27 cellular contexts compared by ENCODE assay signal in the genomic region with DNA sequence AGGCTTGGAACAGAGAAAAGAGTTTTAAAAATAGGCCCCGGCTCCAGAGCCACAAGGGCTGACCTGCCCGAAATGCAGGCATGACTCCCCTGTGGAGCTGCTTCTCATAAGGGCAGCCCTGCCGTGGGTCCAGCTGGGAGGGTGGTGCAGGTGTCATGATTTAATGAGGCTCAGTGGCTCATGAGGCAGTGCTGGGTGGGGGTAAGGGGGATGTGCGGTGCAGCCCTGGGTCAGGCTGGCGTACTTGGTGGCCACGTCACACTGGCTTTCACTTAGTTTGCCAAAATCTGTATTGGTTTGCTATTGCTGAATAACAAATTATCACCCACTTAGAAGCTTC. TPM values are rescaled to one million over a fixed set of nuclear protein-coding genes. Genes with fewer than 3 reads are reported as not detected.
"Had no signal": no experiment of that assay in that cellular context is flagged by ENCODE, and none has a peak within 500 bp of the region (broad histone marks: within the 10 kb centered on the region; RNA-seq: fewer than 3 reads in every experiment).

No MANE protein-coding gene starts in this region.

- DNase-seq: activated CD4-positive, alpha-beta T cell treated with anti-CD3 and anti-CD28 coated beads, Interleukin-2, amount 50 U/mL, for 1 hour; activated naive CD4-positive, alpha-beta T cell treated with anti-CD3 and anti-CD28 coated beads, Interleukin-2, amount 50 U/mL, for 16 hours; brain microvascular endothelial cell; cortex of kidney; effector CD4-positive, alpha-beta T cell; heart left ventricle; lower lobe of right lung; nucleus accumbens; psoas muscle; stimulated activated CD4-positive, alpha-beta T cell treated with anti-CD3 and anti-CD28 coated beads, Interleukin-15, amount 100 ng/mL, for 24 hours; stimulated activated CD4-positive, alpha-beta T cell treated with anti-CD3 and anti-CD28 coated beads, Interleukin-2, amount 100 ng/mL, for 48 hours; T1000 had no signal

- H3K36me3 Mint-ChIP-seq: type B pancreatic cell had no signal

- H3K4me1 ChIP-seq: esophagus muscularis mucosa, gastroesophageal sphincter, heart left ventricle, lower lobe of right lung, psoas muscle, suprapubic skin had no signal

- H3K4me3 Mint-ChIP-seq: activated T-helper 17 cell treated with anti-CD3 and anti-CD28 coated beads, Interleukin-2, amount 50 U/mL, for 72 hours; central memory CD8-positive, alpha-beta T cell; nephron; stimulated activated naive CD8-positive, alpha-beta T cell treated with anti-CD3 and anti-CD28 coated beads, Interleukin-15, Interleukin-2, amounts not matched to agents 100 ng/mL and 50 ng/mL, for 24 hours; type B pancreatic cell had no signal

- H3K4me3 ChIP-seq: esophagus muscularis mucosa, gastroesophageal sphincter, heart left ventricle, lower lobe of right lung, psoas muscle, skin epidermis, suprapubic skin had no signal

- H3K27ac Mint-ChIP-seq: activated T-helper 17 cell treated with anti-CD3 and anti-CD28 coated beads, Interleukin-2, amount 50 U/mL, for 72 hours; nephron; stimulated activated naive CD8-positive, alpha-beta T cell treated with anti-CD3 and anti-CD28 coated beads, Interleukin-15, Interleukin-2, amounts not matched to agents 100 ng/mL and 50 ng/mL, for 24 hours; type B pancreatic cell had no signal

- H3K9me3 ChIP-seq: esophagus muscularis mucosa, lower lobe of right lung, psoas muscle, suprapubic skin had no signal

- H3K9me3 Mint-ChIP-seq: activated T-helper 17 cell treated with anti-CD3 and anti-CD28 coated beads, Interleukin-2, amount 50 U/mL, for 72 hours; central memory CD8-positive, alpha-beta T cell; stimulated activated naive CD8-positive, alpha-beta T cell treated with anti-CD3 and anti-CD28 coated beads, Interleukin-15, Interleukin-2, amounts not matched to agents 100 ng/mL and 50 ng/mL, for 24 hours; type B pancreatic cell had no signal

- H3K27ac ChIP-seq: brain microvascular endothelial cell, esophagus muscularis mucosa, gastroesophageal sphincter, heart left ventricle, lower lobe of right lung, psoas muscle, skin epidermis, suprapubic skin had no signal

- H3K36me3 ChIP-seq: brain microvascular endothelial cell, esophagus muscularis mucosa, gastroesophageal sphincter, heart left ventricle, lower lobe of right lung, suprapubic skin had no signal

- H3K27me3 ChIP-seq: brain microvascular endothelial cell, suprapubic skin had no signal

- H3K4me1 Mint-ChIP-seq: activated T-helper 17 cell treated with anti-CD3 and anti-CD28 coated beads, Interleukin-2, amount 50 U/mL, for 72 hours; central memory CD8-positive, alpha-beta T cell; nephron had no signal

- ATAC-seq: activated CD4-positive, CD25-positive, alpha-beta regulatory T cell treated with anti-CD3 and anti-CD28 coated beads, Interleukin-2, amount 50 U/mL, for 24 hours; activated T-helper 17 cell treated with anti-CD3 and anti-CD28 coated beads, Interleukin-2, amount 50 U/mL, for 72 hours; gastroesophageal sphincter; heart left ventricle; psoas muscle; right cardiac atrium had no signal

RNA-seq across cellular contexts. Expression of a gene that starts 33.6 kb away (rescaled TPM):
- total RNA-seq: psoas muscle had no signal
- polyA plus RNA-seq: aorta had no signal

RNA-seq across cellular contexts. Expression of a gene that starts 42.6 kb away (rescaled TPM):
- total RNA-seq: activated CD8-positive, alpha-beta memory T cell treated with anti-CD3 and anti-CD28 coated beads for 36 hours; activated T-helper 17 cell treated with anti-CD3 and anti-CD28 coated beads, Interleukin-2, amount 50 U/mL, for 72 hours; aorta; endothelial cell of umbilical vein; esophagus muscularis mucosa; gastroesophageal sphincter; lower lobe of right lung; psoas muscle; right cardiac atrium; suprapubic skin; T-helper 1 cell treated with Interleukin-12 subunit alpha and Interleukin-12 subunit beta and Interleukin-4 antibody, amounts not matched to agents 30 ng/mL and 1 ng/mL, for 36 hours had no signal
- polyA plus RNA-seq: aorta, endothelial cell of umbilical vein, heart left ventricle, psoas muscle, right cardiac atrium had no signal
